17 cellular contexts compared by ENCODE assay signal in genomic region chr12:46457958-46458357, GRCh38.
"Had no signal": no experiment of that assay in that cellular context is flagged by ENCODE, and none has a peak within 500 bp of the region (broad histone marks: within the 10 kb centered on the region; RNA-seq: fewer than 3 reads in every experiment).

No MANE protein-coding gene starts in this region.

- H3K36me3 ChIP-seq: esophagus squamous epithelium, left ventricle myocardium inferior, right atrium auricular region had no signal

- H3K4me3 Mint-ChIP-seq: nephron had no signal

- H2AFZ ChIP-seq: hepatocyte had no signal

- H3K27me3 Mint-ChIP-seq: activated naive CD8-positive, alpha-beta T cell treated with anti-CD3 and anti-CD28 coated beads, Interleukin-2, amount 50 U/mL, for 24 hours had no signal

- H3K9me3 Mint-ChIP-seq: activated naive CD8-positive, alpha-beta T cell treated with anti-CD3 and anti-CD28 coated beads, Interleukin-2, amount 50 U/mL, for 24 hours; nephron had no signal

- H3K27me3 ChIP-seq: esophagus squamous epithelium, hepatocyte, right atrium auricular region had no signal

- H3K9me3 ChIP-seq: esophagus squamous epithelium, left ventricle myocardium inferior, right atrium auricular region had no signal

- H3K4me3 ChIP-seq: esophagus squamous epithelium, hepatocyte, left ventricle myocardium inferior, right atrium auricular region, skin epidermis had no signal

- H3K27ac ChIP-seq: hepatocyte, left ventricle myocardium inferior, right atrium auricular region had no signal

- DNase-seq: activated effector memory CD4-positive, alpha-beta T cell treated with anti-CD3 and anti-CD28 coated beads, Interleukin-2, amount 50 U/mL, for 16 hours; activated naive CD8-positive, alpha-beta T cell treated with anti-CD3 and anti-CD28 coated beads, Interleukin-2, amount 50 U/mL, for 24 hours; aorta; effector CD8-positive, alpha-beta T cell; esophagus squamous epithelium; left ventricle myocardium inferior; mesenchymal stem cell; occipital lobe; stimulated activated CD4-positive, alpha-beta T cell treated with anti-CD3 and anti-CD28 coated beads, Interleukin-15, amount 100 ng/mL, for 24 hours; stimulated activated CD4-positive, alpha-beta T cell treated with anti-CD3 and anti-CD28 coated beads, Interleukin-4, amount 100 ng/mL, for 1 hour; substantia nigra; T-helper 9 cell; trophoblast cell had no signal

- H3K4me2 ChIP-seq: hepatocyte had no signal
